8 cellular contexts compared by ENCODE assay signal in genomic region chr2:181891966-181892794, GRCh38. TPM values are rescaled to one million over a fixed set of nuclear protein-coding genes. Genes with fewer than 3 reads are reported as not detected.
DNase-seq lines count a peak whose midpoint lies in the region; ATAC-seq, FAIRE-seq and TF ChIP-seq lines count a peak whose summit lies in the region.

No MANE protein-coding gene starts in this region.

- no peaks in the 10 kb centered on the region for H3K36me3 ChIP-seq in kidney epithelial cell (ENCODE audit: control insufficient read depth, insufficient read depth, low read length)

- no peak for TF ChIP-seq EP300 in A549 (IDR thresholded peaks at IDR 0.05)

- H3K4me1 ChIP-seq in A549 = peaks cover 58% of the 10 kb centered on the region

- CTCF ChIA-PET in A549 (lab: Yijun Ruan, JAX) = interaction anchor here (0.8 to 2.2 kb wide), 8 partner anchors 9 to 186 kb away, joined by 3 to 10 read pairs (median 4); no protein-coding TSS in a partner anchor
- CTCF ChIA-PET in activated B cell treated with CpG ODN at 0.5 μM for 24 hours (lab: Charles Lee) = interaction anchor here (1.2 to 5.0 kb wide), 2 partner anchors 12 to 177 kb away, joined by 3 to 24 read pairs; no protein-coding TSS in a partner anchor

- 2% methylated on average over 44 of the region's 83 CpGs for WGBS in A549 (ENCODE audit: missing lambda C conversion rate)

- H3K4me3 Mint-ChIP-seq in activated B cell treated with CpG ODN at 0.5 μM for 24 hours = peak overlapping the region; percentile 92

- H3K27me3 Mint-ChIP-seq in activated B cell treated with CpG ODN at 0.5 μM for 24 hours = peaks cover 9% of the 10 kb centered on the region

- H3K36me3 Mint-ChIP-seq in activated B cell treated with CpG ODN at 0.5 μM for 24 hours (ENCODE audit: low read depth) = peaks cover 8% of the 10 kb centered on the region

- no peaks in the 10 kb centered on the region for H3K9me3 ChIP-seq in A549

- DNase-seq in A549 (ENCODE audit: low read depth in 1 of 2, low spot score in 1 of 2) = peak; percentile 30 to 81
- DNase-seq in NCI-H2107 treated with DMSO at 0.1 percent for 48 hours (lab: John Stamatoyannopoulos, UW; ENCODE audit: unreplicated experiment) = peak; percentile 65
- DNase-seq in activated B cell treated with CpG ODN at 0.5 μM for 24 hours = peak; percentile 63
- peak; percentile 57 for DNase-seq in central memory CD4-positive, alpha-beta T cell
- no peak for DNase-seq in kidney epithelial cell (ENCODE audit: low read depth)
- peak; percentile 22 to 47 for DNase-seq in stimulated activated CD4-positive, alpha-beta T cell treated with anti-CD3 and anti-CD28 coated beads, Interleukin-1b, Interleukin-23, amount 100 ng/mL, for 4 hours (ENCODE audit: low read depth in 2 of 2)

- no peaks in the 10 kb centered on the region for H3K27me3 ChIP-seq in kidney epithelial cell (ENCODE audit: control insufficient read depth, insufficient read depth, low read length)

- H3K4me2 ChIP-seq in A549 = peak overlapping the region; percentile 85

- no peak for TF ChIP-seq CTCF in A549 (IDR thresholded peaks at IDR 0.05)
- no peak for TF ChIP-seq CTCF in activated B cell treated with CpG ODN at 0.5 μM for 24 hours (IDR thresholded peaks at IDR 0.05)
- no peak for TF ChIP-seq CTCF in kidney epithelial cell (IDR thresholded peaks at IDR 0.05; ENCODE audit: insufficient read depth, low read length, poor library complexity, severe bottlenecking)

- H3K4me3 ChIP-seq in A549 = peak overlapping the region; percentile 89
- peak overlapping the region; percentile 94 for H3K4me3 ChIP-seq in kidney epithelial cell (ENCODE audit: low read depth, low read length)

- intact Hi-C loops in activated B cell treated with CpG ODN at 0.5 μM for 24 hours (cut with micrococcal nuclease) = loop anchor here (1.0 to 10.0 kb wide), 11 partner anchors 12 to 1885 kb away; partner anchors contain the start of genes CWC22, NCKAP1, NEUROD1 and NUP35

- peak overlapping the region; percentile 65 for H3K27ac Mint-ChIP-seq in activated B cell treated with CpG ODN at 0.5 μM for 24 hours

- H3K9me3 Mint-ChIP-seq in activated B cell treated with CpG ODN at 0.5 μM for 24 hours = no peaks in the 10 kb centered on the region

- peak; percentile 44; the same call in 1 of the 2 replicates for TF ChIP-seq POLR2A in A549 (IDR thresholded peaks at IDR 0.05; ENCODE audit: low read length)

- ATAC-seq in A549 (peak; percentile 81 to 84), GM18508 (IDR thresholded peaks at IDR 0.05; ENCODE audit: insufficient read depth, unreplicated experiment) (peak; percentile 41), HG02973 (IDR thresholded peaks at IDR 0.05; ENCODE audit: unreplicated experiment) (peak; percentile 59), activated B cell treated with CpG ODN at 0.5 μM for 24 hours (ENCODE audit: low read depth) (peak; percentile 49)

- H3K4me1 Mint-ChIP-seq in activated B cell treated with CpG ODN at 0.5 μM for 24 hours = peaks cover 25% of the 10 kb centered on the region

- peak overlapping the region; percentile 97 to 98 for H3K27ac ChIP-seq in A549

- POLR2A ChIA-PET in A549 (lab: Yijun Ruan, JAX) = interaction anchor here (0.6 to 1.9 kb wide), 5 partner anchors 15 to 114 kb away, joined by 3 to 12 read pairs (median 4); no protein-coding TSS in a partner anchor
- POLR2A ChIA-PET in activated B cell treated with CpG ODN at 0.5 μM for 24 hours (lab: Charles Lee) = interaction anchor here (0.9 to 1.5 kb wide), 4 partner anchors 11 to 1232 kb away, joined by 3 to 4 read pairs (median 4); partner anchors contain the start of genes DNAJC10, ITGA4 and NUP35

- TF ChIP-seq RAD21 in A549 (conservative IDR thresholded peaks at IDR 0.05 in 1 of 2, IDR thresholded peaks at IDR 0.05 in 1 of 2) = no peak

- FAIRE-seq in A549 (lab: Jason Lieb, UNC) = no peak

TF ChIP-seq in A549, 52 proteins besides CTCF, POLR2A, EP300 and RAD21 (continues in another document):
- TF ChIP-seq SMC3 (IDR thresholded peaks at IDR 0.05) (no peak), FOSL2 (IDR thresholded peaks at IDR 0.05) (no peak), FOSL2 (CRISPR knock-in tag; IDR thresholded peaks at IDR 0.05) (0 out of 2 replicates have a peak, but pooled peaks have one; percentile 13), HOXB5 (CRISPR knock-in tag; IDR thresholded peaks at IDR 0.05) (no peak), E2F6 (IDR thresholded peaks at IDR 0.05; ENCODE audit: borderline replicate concordance, low read depth) (peak; percentile 81; the same call in 1 of the 2 replicates), KDM5A (IDR thresholded peaks at IDR 0.05) (no peak), SREBF2 (IDR thresholded peaks at IDR 0.05) (no peak), ESRRA (IDR thresholded peaks at IDR 0.05; ENCODE audit: borderline replicate concordance, low read length) (no peak), EHMT2 (IDR thresholded peaks at IDR 0.05; ENCODE audit: low read depth) (no peak), BHLHE40 (IDR thresholded peaks at IDR 0.05; ENCODE audit: low read depth, low read length) (no peak), MYC (IDR thresholded peaks at IDR 0.05; ENCODE audit: borderline replicate concordance, low read length) (no peak; the same call in 1 of the 2 replicates), EHF (CRISPR knock-in tag; IDR thresholded peaks at IDR 0.05) (no peak), RNF2 (IDR thresholded peaks at IDR 0.05; ENCODE audit: borderline replicate concordance, low read depth) (no peak; the same call in 1 of the 2 replicates), POLR2AphosphoS2 (conservative IDR thresholded peaks at IDR 0.05; ENCODE audit: low read length) (no peak), ATOH8 (CRISPR knock-in tag; IDR thresholded peaks at IDR 0.05; ENCODE audit: low read depth) (no peak), NR3C1 (IDR thresholded peaks at IDR 0.05) (no peak), PHF8 (IDR thresholded peaks at IDR 0.05; ENCODE audit: borderline replicate concordance, low read depth) (peak; percentile 79), HEYL (CRISPR knock-in tag; IDR thresholded peaks at IDR 0.05) (no peak), HMGXB4 (CRISPR knock-in tag; IDR thresholded peaks at IDR 0.05; ENCODE audit: borderline replicate concordance) (no peak), MAZ (IDR thresholded peaks at IDR 0.05; ENCODE audit: borderline replicate concordance, low read depth, low read length) (no peak), ZSCAN20 (CRISPR knock-in tag; IDR thresholded peaks at IDR 0.05) (no peak), GATA3 (IDR thresholded peaks at IDR 0.05; ENCODE audit: borderline replicate concordance) (0 out of 2 replicates have a peak, but pooled peaks have one; percentile 39), FOSB (CRISPR knock-in tag; IDR thresholded peaks at IDR 0.05) (no peak), BCL3 (IDR thresholded peaks at IDR 0.05) (no peak), RFX5 (IDR thresholded peaks at IDR 0.05) (no peak), HDAC2 (IDR thresholded peaks at IDR 0.05) (no peak; the same call in 1 of the 2 replicates), NPAS2 (CRISPR knock-in tag; IDR thresholded peaks at IDR 0.05; ENCODE audit: borderline replicate concordance) (0 out of 2 replicates have a peak, but pooled peaks have one; percentile 29)

RNA-seq across cellular contexts. Expression of gene ITPRID2, which starts 0.7 kb away (rescaled TPM):
- polyA plus RNA-seq in A549 (2011; rRNA removed) = 87.7 and 94.3 TPM in 2 replicates
- polyA plus RNA-seq in A549 (2012; cell fraction: cytosol; rRNA removed) = 20.4 and 21.2 TPM in 2 replicates
- 19.9 and 21.3 TPM in 2 replicates for polyA plus RNA-seq in A549 (2012; cell fraction: nucleus; rRNA removed)
- 40.3 to 44.0 TPM (median 43.3 TPM) in 3 replicates for polyA plus RNA-seq in A549 (2017; fragmentation: RNase III; extraction: RNeasy Plus Mini Kit Qiagen cat#74134 plus additional on column Dnase treatment)
- 63.8 and 67.2 TPM in 2 replicates for polyA minus RNA-seq in A549 (2011; rRNA and poly(A)+ RNA removed)
- 20.0 and 33.9 TPM in 2 replicates for total RNA-seq in activated B cell treated with CpG ODN at 0.5 μM for 24 hours
- total RNA-seq in kidney epithelial cell = 60.2 and 73.0 TPM in 2 replicates
